In the genomic region with DNA sequence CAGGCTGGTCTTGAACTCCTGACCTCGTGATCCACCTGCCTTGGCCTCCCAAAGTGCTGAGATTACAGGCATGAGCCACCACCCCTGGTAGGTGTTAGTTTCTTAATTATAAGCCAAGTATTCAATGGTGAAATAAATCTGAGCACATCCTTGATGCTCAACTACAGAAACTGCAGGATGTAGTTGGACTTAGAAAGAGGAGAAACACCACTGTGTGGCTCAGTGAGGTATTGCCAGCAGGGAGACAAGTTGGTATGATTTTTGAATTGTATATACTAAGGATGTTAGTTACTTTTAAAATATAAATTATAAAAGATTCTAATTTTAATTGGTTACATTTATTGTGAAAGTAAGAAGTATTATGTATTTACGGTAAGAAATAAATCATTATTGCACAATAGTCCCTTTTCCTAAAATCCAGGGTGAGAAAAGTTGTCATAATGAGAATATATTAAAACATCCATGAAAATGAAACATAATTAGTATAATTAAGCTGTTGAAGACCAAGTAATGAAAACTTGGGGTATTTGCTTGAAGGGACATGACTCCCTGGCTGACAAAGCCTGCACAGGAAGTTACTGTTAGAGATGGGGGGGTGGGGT, we compare ENCODE assay signal across 8 cellular contexts. TPM values are rescaled to one million over a fixed set of nuclear protein-coding genes. Genes with fewer than 3 reads are reported as not detected.
DNase-seq lines count a peak whose midpoint lies in the region; ATAC-seq and TF ChIP-seq lines count a peak whose summit lies in the region.

No MANE protein-coding gene starts in this region.

- peak; percentile 9 for DNase-seq in astrocyte of the cerebellum (ENCODE audit: low read depth)
- no peak for DNase-seq in natural killer cell
- DNase-seq in islet precursor cell, result no peak
- no peak for DNase-seq in cerebellar nuclear complex (lab: John Stamatoyannopoulos, UW)
- no peak for DNase-seq in HK-2 (ENCODE audit: unreplicated experiment)

- H3K4me3 ChIP-seq in astrocyte of the cerebellum (ENCODE audit: low read depth, low read length), result no peak overlapping the region

- no peaks in the 10 kb centered on the region for H3K27me3 Mint-ChIP-seq in natural killer cell (ENCODE audit: low read depth in 2 of 2)

- H3K27ac Mint-ChIP-seq in natural killer cell, result no peak overlapping the region

- intact Hi-C loops in natural killer cell (cut with micrococcal nuclease), result no loop called here

- H3K36me3 Mint-ChIP-seq in natural killer cell, result no peaks in the 10 kb centered on the region

- in situ Hi-C loops in astrocyte of the cerebellum (cut with HindIII; ENCODE audit: low sequenced_read_pairs), result loop anchor here (25.0 kb wide), 1 partner anchor 244 kb away; a partner anchor contains a TSS

- ATAC-seq in HG03565 (IDR thresholded peaks at IDR 0.05; ENCODE audit: unreplicated experiment) (peak; percentile 43), natural killer cell (peak in 2 of 3 donors; percentile 42 to 52), GM21360 (IDR thresholded peaks at IDR 0.05; ENCODE audit: unreplicated experiment) (no peak)

- no peaks in the 10 kb centered on the region for H3K9me3 Mint-ChIP-seq in natural killer cell

- TF ChIP-seq CTCF in GM12872 (IDR thresholded peaks at IDR 0.05; ENCODE audit: insufficient read depth, low read depth, low read length) (peak; percentile 38; the same call in 2 of the 3 replicates), astrocyte of the cerebellum (IDR thresholded peaks at IDR 0.05; ENCODE audit: low read depth, low read length, missing control alignments) (peak; percentile 58), natural killer cell (IDR thresholded peaks at IDR 0.05) (no peak)

- H3K4me1 Mint-ChIP-seq in natural killer cell, result no peaks in the 10 kb centered on the region

- no peak overlapping the region for H3K4me3 Mint-ChIP-seq in natural killer cell

RNA-seq across cellular contexts. Expression of a gene that starts 17.6 kb away (rescaled TPM):
- total RNA-seq in natural killer cell, result 1 to 10 TPM; 2.5 to 3.6 (median 3.0) TPM

RNA-seq across cellular contexts. Expression of a gene that starts 23.2 kb away (rescaled TPM):
- total RNA-seq in natural killer cell, result 10 to 100 TPM; 20.3 to 31.9 (median 25.4) TPM

RNA-seq across cellular contexts. Expression of a gene that starts 33.5 kb away (rescaled TPM):
- 100 to 1,000 TPM; 585 to 801 (median 769) TPM for total RNA-seq in natural killer cell
